In genomic region chr9:37424686-37425297, GRCh38 we compare ENCODE assay signal across 1 cellular context.
TF ChIP-seq lines count a peak whose summit lies in the region.

No MANE protein-coding gene starts in this region.

TF ChIP-seq in SK-N-SH, 30 proteins besides CTCF, POLR2A, EP300 and RAD21 (continued from another document):
- TF ChIP-seq, protein P1, sequence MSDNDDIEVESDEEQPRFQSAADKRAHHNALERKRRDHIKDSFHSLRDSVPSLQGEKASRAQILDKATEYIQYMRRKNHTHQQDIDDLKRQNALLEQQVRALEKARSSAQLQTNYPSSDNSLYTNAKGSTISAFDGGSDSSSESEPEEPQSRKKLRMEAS (IDR thresholded peaks at IDR 0.05; ENCODE audit: low read depth): no peak
- TF ChIP-seq GABPA (IDR thresholded peaks at IDR 0.05; ENCODE audit: low read depth) (no peak), NFIC (IDR thresholded peaks at IDR 0.05; ENCODE audit: borderline replicate concordance) (no peak), SMC3 (IDR thresholded peaks at IDR 0.05; ENCODE audit: low read depth, low read length) (no peak)
